ENCODE assay signal across 7 cellular contexts in genomic region chr16:29218649-29219048, GRCh38.
DNase-seq lines count a peak whose midpoint lies in the region; ATAC-seq and TF ChIP-seq lines count a peak whose summit lies in the region.
"Not testable (repeated sequence)": the region's sequence is repeated elsewhere in the genome, so short reads cannot be mapped to it uniquely, and the experiment has no call there.

No MANE protein-coding gene starts in this region.

- DNase-seq in BJ (ENCODE audit: low read depth); chondrocyte (ENCODE audit: low spot score); foreskin fibroblast; stimulated activated effector memory CD8-positive, alpha-beta T cell treated with anti-CD3 and anti-CD28 coated beads, Interleukin-12 subunit alpha, Interleukin-12 subunit beta, amount 100 ng/mL, for 72 hours (ENCODE audit: low spot score in 2 of 2): not testable (repeated sequence)
- peak; percentile 12 for DNase-seq in MG63
- DNase-seq in activated effector memory CD4-positive, alpha-beta T cell treated with anti-CD3 and anti-CD28 coated beads, Interleukin-2, amount 50 U/mL, for 16 hours, result peak; percentile 45

- H3K27me3 Mint-ChIP-seq in chondrocyte (ENCODE audit: low read depth); nephron (ENCODE audit: low read depth): not testable (repeated sequence)

- peak overlapping the region; percentile 0; the same call in 1 of the 2 replicates for H3K4me3 ChIP-seq in BJ (ENCODE audit: low read depth, low read length)
- H3K4me3 ChIP-seq in MG63, result not testable (repeated sequence)
- peak overlapping the region; percentile 43 to 59 for H3K4me3 ChIP-seq in foreskin fibroblast (ENCODE audit: low read depth in 1 of 2, low read length in 2 of 2)

- H3K4me1 Mint-ChIP-seq in chondrocyte (ENCODE audit: low read depth) (peaks cover 55% of the 10 kb centered on the region), nephron (peaks cover 29% of the 10 kb centered on the region)
- peaks cover 13% of the 10 kb centered on the region for H3K4me1 Mint-ChIP-seq in stimulated activated effector memory CD8-positive, alpha-beta T cell treated with anti-CD3 and anti-CD28 coated beads, Interleukin-12 subunit alpha, Interleukin-12 subunit beta, amount 100 ng/mL, for 72 hours

- not testable (repeated sequence) for H3K36me3 ChIP-seq in BJ (ENCODE audit: control insufficient read depth, insufficient read depth, low read length); MG63

- peak; percentile 8 for ATAC-seq in stimulated activated effector memory CD8-positive, alpha-beta T cell treated with anti-CD3 and anti-CD28 coated beads, Interleukin-12 subunit alpha, Interleukin-12 subunit beta, amount 100 ng/mL, for 72 hours

- POLR2A ChIA-PET in BJ (lab: Charles Lee), result not testable (repeated sequence)

- not testable (repeated sequence) for H3K27me3 ChIP-seq in BJ (ENCODE audit: control insufficient read depth, insufficient read depth, low read length); MG63

- H3K27ac Mint-ChIP-seq in chondrocyte (ENCODE audit: unreplicated experiment) (peak overlapping the region; percentile 7), nephron (peak overlapping the region; percentile 48 to 94 (median 92))
- not testable (repeated sequence) for H3K27ac Mint-ChIP-seq in stimulated activated effector memory CD8-positive, alpha-beta T cell treated with anti-CD3 and anti-CD28 coated beads, Interleukin-12 subunit alpha, Interleukin-12 subunit beta, amount 100 ng/mL, for 72 hours

- H3K9me3 Mint-ChIP-seq in chondrocyte (ENCODE audit: low read depth); stimulated activated effector memory CD8-positive, alpha-beta T cell treated with anti-CD3 and anti-CD28 coated beads, Interleukin-12 subunit alpha, Interleukin-12 subunit beta, amount 100 ng/mL, for 72 hours: not testable (repeated sequence)
- peaks cover 17% of the 10 kb centered on the region for H3K9me3 Mint-ChIP-seq in nephron

- peak overlapping the region; percentile 62 for H3K4me3 Mint-ChIP-seq in chondrocyte (ENCODE audit: unreplicated experiment)
- H3K4me3 Mint-ChIP-seq in nephron; stimulated activated effector memory CD8-positive, alpha-beta T cell treated with anti-CD3 and anti-CD28 coated beads, Interleukin-12 subunit alpha, Interleukin-12 subunit beta, amount 100 ng/mL, for 72 hours: not testable (repeated sequence)

- CTCF ChIA-PET in BJ (lab: Yijun Ruan, JAX), result not testable (repeated sequence)

- not testable (repeated sequence) for H3K9me3 ChIP-seq in MG63

- H3K36me3 Mint-ChIP-seq in chondrocyte (ENCODE audit: low read depth), result not testable (repeated sequence)
- H3K36me3 Mint-ChIP-seq in nephron (ENCODE audit: low read depth), result peaks cover 11% of the 10 kb centered on the region
- H3K36me3 Mint-ChIP-seq in stimulated activated effector memory CD8-positive, alpha-beta T cell treated with anti-CD3 and anti-CD28 coated beads, Interleukin-12 subunit alpha, Interleukin-12 subunit beta, amount 100 ng/mL, for 72 hours, result peaks cover 14% of the 10 kb centered on the region

- TF ChIP-seq CTCF in BJ (IDR thresholded peaks at IDR 0.05; ENCODE audit: insufficient read depth, low read depth, low read length); chondrocyte (IDR thresholded peaks at IDR 0.05); foreskin fibroblast (IDR thresholded peaks at IDR 0.05; ENCODE audit: low read depth, low read length); nephron (IDR thresholded peaks at IDR 0.05; ENCODE audit: unreplicated experiment in 3 of 3): not testable (repeated sequence)
